Comparison of ENCODE assay signal across 8 cellular contexts in genomic region chr1:12615166-12615915, GRCh38. TPM values are rescaled to one million over a fixed set of nuclear protein-coding genes. Genes with fewer than 3 reads are reported as not detected.
DNase-seq lines count a peak whose midpoint lies in the region; ATAC-seq lines count a peak whose summit lies in the region.

No MANE protein-coding gene starts in this region.

- DNase-seq in KBM-7: peak; percentile 38
- DNase-seq in stimulated activated naive B cell treated with anti-CD40 and anti-IgM and Interleukin-4, amounts not matched to agents 10 μg/mL and 1 μg/mL and 100 μg/mL, for 72 hours: no peak
- no peak for DNase-seq in activated CD8-positive, alpha-beta memory T cell treated with anti-CD3 and anti-CD28 coated beads for 24 hours

- H3K27ac Mint-ChIP-seq in activated T-helper 17 cell treated with anti-CD3 and anti-CD28 coated beads, Interleukin-2, amount 50 U/mL, for 72 hours: peak overlapping the region; percentile 86
- H3K27ac Mint-ChIP-seq in stimulated activated naive B cell treated with anti-CD40 and anti-IgM and Interleukin-4, amounts not matched to agents 10 μg/mL and 1 μg/mL and 100 μg/mL, for 72 hours: peak overlapping the region; percentile 98

- ATAC-seq in activated T-helper 17 cell treated with anti-CD3 and anti-CD28 coated beads, Interleukin-2, amount 50 U/mL, for 72 hours (replicated peaks): no peak
- no peak for ATAC-seq in stimulated activated naive B cell treated with anti-CD40 and anti-IgM and Interleukin-4, amounts not matched to agents 10 μg/mL and 1 μg/mL and 100 μg/mL, for 72 hours (replicated peaks)
- no peak for ATAC-seq in GM19351 (IDR thresholded peaks at IDR 0.05; ENCODE audit: unreplicated experiment)
- no peak for ATAC-seq in HG02759 (IDR thresholded peaks at IDR 0.05; ENCODE audit: unreplicated experiment)
- no peak for ATAC-seq in GM19328 (IDR thresholded peaks at IDR 0.05; ENCODE audit: unreplicated experiment)

- H3K27ac ChIP-seq in iPS-18a (ENCODE audit: low read length): no peak overlapping the region

- H3K9ac ChIP-seq in iPS-18a (ENCODE audit: low read length): peak overlapping the region; percentile 29

- H3K4me3 ChIP-seq in iPS-18a (ENCODE audit: low read length): peak overlapping the region; percentile 88

- peaks cover 5% of the 10 kb centered on the region for H3K36me3 ChIP-seq in iPS-18a (ENCODE audit: control insufficient read depth, low read depth, low read length)

- in situ Hi-C loops in KBM-7 (cut with MboI; ENCODE audit: low pct_unique_long_range_greater_than_20kb, low sequenced_read_pairs): loop anchor here (25.0 kb wide), 1 partner anchor 303 kb away; no protein-coding TSS in a partner anchor

- peaks cover 44% of the 10 kb centered on the region for H3K4me1 Mint-ChIP-seq in activated T-helper 17 cell treated with anti-CD3 and anti-CD28 coated beads, Interleukin-2, amount 50 U/mL, for 72 hours
- H3K4me1 Mint-ChIP-seq in stimulated activated naive B cell treated with anti-CD40 and anti-IgM and Interleukin-4, amounts not matched to agents 10 μg/mL and 1 μg/mL and 100 μg/mL, for 72 hours: peaks cover 46 to 76% of the 10 kb centered on the region in 2 donors

- H3K36me3 Mint-ChIP-seq in activated T-helper 17 cell treated with anti-CD3 and anti-CD28 coated beads, Interleukin-2, amount 50 U/mL, for 72 hours (ENCODE audit: low read depth): peaks cover 87% of the 10 kb centered on the region
- H3K36me3 Mint-ChIP-seq in stimulated activated naive B cell treated with anti-CD40 and anti-IgM and Interleukin-4, amounts not matched to agents 10 μg/mL and 1 μg/mL and 100 μg/mL, for 72 hours: peaks cover 58 to 66% of the 10 kb centered on the region in 2 donors

- peaks cover 18% of the 10 kb centered on the region for H3K4me1 ChIP-seq in iPS-18a (ENCODE audit: control insufficient read depth, low read depth, low read length)

- peaks cover 5% of the 10 kb centered on the region for H3K27me3 ChIP-seq in iPS-18a (ENCODE audit: control insufficient read depth, insufficient read depth, low read length)

- H3K9me3 ChIP-seq in iPS-18a (ENCODE audit: control insufficient read depth, low read depth, low read length): no peaks in the 10 kb centered on the region

- peak overlapping the region; percentile 99 for H3K4me3 Mint-ChIP-seq in activated T-helper 17 cell treated with anti-CD3 and anti-CD28 coated beads, Interleukin-2, amount 50 U/mL, for 72 hours
- peak overlapping the region; percentile 97 to 98 for H3K4me3 Mint-ChIP-seq in stimulated activated naive B cell treated with anti-CD40 and anti-IgM and Interleukin-4, amounts not matched to agents 10 μg/mL and 1 μg/mL and 100 μg/mL, for 72 hours

- H3K27me3 Mint-ChIP-seq in activated T-helper 17 cell treated with anti-CD3 and anti-CD28 coated beads, Interleukin-2, amount 50 U/mL, for 72 hours: no peaks in the 10 kb centered on the region
- H3K27me3 Mint-ChIP-seq in stimulated activated naive B cell treated with anti-CD40 and anti-IgM and Interleukin-4, amounts not matched to agents 10 μg/mL and 1 μg/mL and 100 μg/mL, for 72 hours: peaks cover 4 to 11% of the 10 kb centered on the region in 2 donors

- H3K9me3 Mint-ChIP-seq in activated T-helper 17 cell treated with anti-CD3 and anti-CD28 coated beads, Interleukin-2, amount 50 U/mL, for 72 hours: no peaks in the 10 kb centered on the region
- H3K9me3 Mint-ChIP-seq in stimulated activated naive B cell treated with anti-CD40 and anti-IgM and Interleukin-4, amounts not matched to agents 10 μg/mL and 1 μg/mL and 100 μg/mL, for 72 hours: no peaks in the 10 kb centered on the region

RNA-seq across cellular contexts. Expression of gene DHRS3, which starts 2.7 kb away (rescaled TPM):
- total RNA-seq in activated T-helper 17 cell treated with anti-CD3 and anti-CD28 coated beads, Interleukin-2, amount 50 U/mL, for 72 hours: 10 to 100 TPM; 15.9 to 97.8 TPM

RNA-seq across cellular contexts. Expression of gene AADACL4, which starts 28.5 kb away (rescaled TPM):
- total RNA-seq in activated T-helper 17 cell treated with anti-CD3 and anti-CD28 coated beads, Interleukin-2, amount 50 U/mL, for 72 hours: not detected
